Comparison of ENCODE assay signal across 8 cellular contexts in genomic region chr19:20776083-20777076, GRCh38. TPM values are rescaled to one million over a fixed set of nuclear protein-coding genes. Genes with fewer than 3 reads are reported as not detected.
DNase-seq lines count a peak whose midpoint lies in the region; ATAC-seq and TF ChIP-seq lines count a peak whose summit lies in the region.

ZNF66 (plus strand) TSS chr19:20776304; CDS start chr19:20776448, 144 bp downstream.

- no peak for TF ChIP-seq CTCF in choroid plexus epithelial cell (conservative IDR thresholded peaks at IDR 0.05; ENCODE audit: low read depth, low read length)

- H3K4me3 ChIP-seq in choroid plexus epithelial cell (ENCODE audit: low read depth, low read length), result peak within 1 kb of the TSS; percentile 89

- peak; percentile 88 for DNase-seq in A172 (ENCODE audit: low spot score)
- peak; percentile 94 for DNase-seq in NCI-H2196 (lab: John Stamatoyannopoulos, UW; ENCODE audit: unreplicated experiment)
- peak; percentile 87 for DNase-seq in activated CD4-positive, alpha-beta T cell treated with anti-CD3 and anti-CD28 coated beads for 1 hour
- DNase-seq in choroid plexus epithelial cell (ENCODE audit: low read depth), result peak; percentile 99
- peak; percentile 92 for DNase-seq in kidney glomerular epithelial cell (lab: John Stamatoyannopoulos, UW)
- DNase-seq in stimulated activated CD4-positive, alpha-beta T cell treated with anti-CD3 and anti-CD28 coated beads, Interleukin-1b, Interleukin-23, amount 100 ng/mL, for 1 hour (ENCODE audit: low read depth in 2 of 2), result peak; percentile 84 to 86

- peak; percentile 98 for ATAC-seq in GM18520 (IDR thresholded peaks at IDR 0.05; ENCODE audit: unreplicated experiment)
- peak; percentile 95 for ATAC-seq in HG03066 (IDR thresholded peaks at IDR 0.05; ENCODE audit: low read depth, unreplicated experiment)

RNA-seq across cellular contexts. Expression of gene ZNF66, which starts in this region (rescaled TPM):
- 1.3 and 1.5 TPM in 2 replicates for total RNA-seq in A172 (2014; rRNA removed; shearing (Covaris generic))

Comparison
In these comparisons a context has a peak if more than half of its experiments do, and no peak if none do; other contexts are left out.
1. Peak in every context shown above with its lines: DNase-seq, ATAC-seq and H3K4me3 ChIP-seq.